Comparison of ENCODE assay signal across 20 cellular contexts in the genomic region with DNA sequence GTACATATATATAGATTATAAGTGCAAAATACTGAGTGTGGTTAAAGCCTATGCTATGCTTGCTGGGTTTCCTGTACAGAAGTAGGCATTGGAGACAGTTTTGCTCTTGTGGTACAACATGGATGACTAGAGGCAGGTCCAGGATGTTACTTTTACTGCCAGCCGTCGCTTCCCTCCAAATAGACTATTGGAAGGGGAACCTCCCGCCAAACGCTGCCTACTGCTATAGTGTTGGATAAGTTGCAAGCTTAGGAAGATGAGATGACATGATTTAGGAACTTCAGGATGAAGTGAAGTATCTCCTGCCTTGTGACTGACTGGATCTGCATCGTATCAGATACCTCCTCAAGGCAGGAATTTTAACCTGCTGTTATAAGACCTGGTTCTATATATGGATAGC. TPM values are rescaled to one million over a fixed set of nuclear protein-coding genes. Genes with fewer than 3 reads are reported as not detected.
DNase-seq lines count a peak whose midpoint lies in the region; ATAC-seq, FAIRE-seq and TF ChIP-seq lines count a peak whose summit lies in the region.
"Had no signal": no experiment of that assay in that cellular context is flagged by ENCODE, and none has a peak within 500 bp of the region (broad histone marks: within the 10 kb centered on the region; RNA-seq: fewer than 3 reads in every experiment).

No MANE protein-coding gene starts in this region.

- no peak overlapping the region for H2AK5ac ChIP-seq in IMR-90 (ENCODE audit: low read depth, low read length)

- no peak overlapping the region for H3K4ac ChIP-seq in IMR-90 (ENCODE audit: low read depth, low read length)

- H3K27me3 ChIP-seq in IMR-90 (ENCODE audit: control insufficient read depth, insufficient read depth, low read length): no peaks in the 10 kb centered on the region
- H3K27me3 ChIP-seq in thoracic aorta (replicated peaks; ENCODE audit: insufficient read depth): no peaks in the 10 kb centered on the region
- no peaks in the 10 kb centered on the region for H3K27me3 ChIP-seq in effector memory CD4-positive, alpha-beta T cell (replicated peaks; ENCODE audit: control insufficient read depth, insufficient read depth, low read length, poor library complexity, severe bottlenecking)
- no peaks in the 10 kb centered on the region for H3K27me3 ChIP-seq in MG63
- no peaks in the 10 kb centered on the region for H3K27me3 ChIP-seq in breast epithelium
- H3K27me3 ChIP-seq: BE2C had no signal

- peaks cover 20% of the 10 kb centered on the region for H3K36me3 Mint-ChIP-seq in neural crest cell (ENCODE audit: low read depth)

- H3K4me3 ChIP-seq in IMR-90 (ENCODE audit: insufficient read depth, low read depth, low read length): no peak overlapping the region
- no peak overlapping the region for H3K4me3 ChIP-seq in thoracic aorta
- no peak overlapping the region for H3K4me3 ChIP-seq in effector memory CD4-positive, alpha-beta T cell (ENCODE audit: insufficient read depth, low read depth, low read length, poor library complexity, severe bottlenecking)
- no peak overlapping the region for H3K4me3 ChIP-seq in MG63
- H3K4me3 ChIP-seq in breast epithelium: no peak overlapping the region
- H3K4me3 ChIP-seq: GM23338 had no signal

- no peaks in the 10 kb centered on the region for H4K20me1 ChIP-seq in IMR-90 (ENCODE audit: insufficient read depth, low read length)

- H3K9me3 Mint-ChIP-seq in neural crest cell: peaks cover 5% of the 10 kb centered on the region

- H3K79me1 ChIP-seq in IMR-90 (ENCODE audit: low read depth in 1 of 2, low read length in 2 of 2): peaks cover 28 to 34% of the 10 kb centered on the region in 2 experiments

- DNase-seq in GM12892 (ENCODE audit: insufficient read length): no peak
- DNase-seq in IMR-90: no peak
- DNase-seq in neural crest cell (ENCODE audit: low read depth, low spot score): no peak
- no peak for DNase-seq in thoracic aorta (ENCODE audit: low spot score)
- no peak for DNase-seq in effector memory CD4-positive, alpha-beta T cell
- DNase-seq in MG63: no peak
- DNase-seq in breast epithelium (ENCODE audit: low spot score in 2 of 2): no peak
- DNase-seq: ACHN; BE2C; C1 segment of cervical spinal cord; CD4-positive, CD25-positive, alpha-beta regulatory T cell; CD8-positive, alpha-beta memory T cell; COR-L47; DMS 273 treated with DMSO at 0.1 percent for 48 hours; DMS53; H7 had no signal

- H2AFZ ChIP-seq in IMR-90 (replicated peaks; ENCODE audit: low read length, poor library complexity): no peak overlapping the region
- H2AFZ ChIP-seq: GM23338 had no signal

- H3K4me3 Mint-ChIP-seq in neural crest cell: no peak overlapping the region
- H3K4me3 Mint-ChIP-seq: CD4-positive, CD25-positive, alpha-beta regulatory T cell; CD8-positive, alpha-beta memory T cell; GM23338 had no signal

- H3K27me3 Mint-ChIP-seq in neural crest cell (ENCODE audit: low read depth): no peaks in the 10 kb centered on the region
- H3K27me3 Mint-ChIP-seq: CD4-positive, CD25-positive, alpha-beta regulatory T cell; CD8-positive, alpha-beta memory T cell had no signal

- no TSS peak for BruUV-seq in IMR-90 (replicated peaks; lab: Mats Ljungman, UMichigan)

- H3K4me2 ChIP-seq in IMR-90 (ENCODE audit: low read depth, low read length): no peak overlapping the region
- H3K4me2 ChIP-seq: GM23338 had no signal

- no peak overlapping the region for H3K56ac ChIP-seq in IMR-90 (ENCODE audit: extremely low read depth, insufficient read depth, low read length)

- peak; percentile 46 for FAIRE-seq in GM12892 (lab: Jason Lieb, UNC)
- FAIRE-seq: A204.1, G401.6, HepG2 had no signal

- H4K8ac ChIP-seq in IMR-90 (ENCODE audit: low read depth in 2 of 2, low read length in 2 of 2): no peak overlapping the region

- H3K14ac ChIP-seq in IMR-90 (replicated peaks; ENCODE audit: low read depth, low read length): no peak overlapping the region

- H2BK120ac ChIP-seq in IMR-90 (ENCODE audit: low read depth, low read length): no peak overlapping the region

- peaks cover 12% of the 10 kb centered on the region for H3K4me1 Mint-ChIP-seq in neural crest cell
- H3K4me1 Mint-ChIP-seq: GM23338 had no signal

- H2BK20ac ChIP-seq in IMR-90 (ENCODE audit: low read depth, low read length): no peak overlapping the region

- H3K9me3 ChIP-seq in IMR-90 (ENCODE audit: control insufficient read depth, insufficient read depth, low read length): peaks cover 6% of the 10 kb centered on the region; the same call in 1 of the 2 replicates
- peaks cover 7% of the 10 kb centered on the region for H3K9me3 ChIP-seq in thoracic aorta
- no peaks in the 10 kb centered on the region for H3K9me3 ChIP-seq in effector memory CD4-positive, alpha-beta T cell (ENCODE audit: control insufficient read depth, low read length)
- H3K9me3 ChIP-seq in MG63: no peaks in the 10 kb centered on the region
- H3K9me3 ChIP-seq in breast epithelium: peaks cover 8 to 13% of the 10 kb centered on the region in 2 donors
- H3K9me3 ChIP-seq: BE2C had no signal

- no peak overlapping the region for H4K91ac ChIP-seq in IMR-90 (ENCODE audit: insufficient read depth, low read depth, low read length)

- TF ChIP-seq CTCF in IMR-90 (conservative IDR thresholded peaks at IDR 0.05; ENCODE audit: low read depth, low read length): no peak
- no peak for TF ChIP-seq CTCF in neural crest cell (conservative IDR thresholded peaks at IDR 0.05)
- TF ChIP-seq CTCF in thoracic aorta (IDR thresholded peaks at IDR 0.05): no peak
- no peak for TF ChIP-seq CTCF in breast epithelium (IDR thresholded peaks at IDR 0.05)

- intact Hi-C loops in IMR-90 (cut with micrococcal nuclease): no loop called here
- intact Hi-C loops in breast epithelium (cut with DNase I; ENCODE audit: low total_unique reads): loop anchor here (10.0 kb wide), 1 partner anchor 841 kb away; no protein-coding TSS in a partner anchor

- no peaks in the 10 kb centered on the region for H3K36me3 ChIP-seq in IMR-90 (ENCODE audit: control insufficient read depth, insufficient read depth, low read length)
- H3K36me3 ChIP-seq in thoracic aorta: peaks cover 5% of the 10 kb centered on the region
- no peaks in the 10 kb centered on the region for H3K36me3 ChIP-seq in effector memory CD4-positive, alpha-beta T cell (ENCODE audit: control insufficient read depth, insufficient read depth, low read length)
- no peaks in the 10 kb centered on the region for H3K36me3 ChIP-seq in MG63
- H3K36me3 ChIP-seq in breast epithelium: peaks cover 4% of the 10 kb centered on the region
- H3K36me3 ChIP-seq: BE2C had no signal

- TF ChIP-seq RAD21 in IMR-90 (IDR thresholded peaks at IDR 0.05; ENCODE audit: low read length): no peak

- no peak overlapping the region for H3K18ac ChIP-seq in IMR-90 (ENCODE audit: low read depth, low read length)

- no peak overlapping the region for H2BK5ac ChIP-seq in IMR-90 (ENCODE audit: low read depth, low read length, poor library complexity, severe bottlenecking)

- TF ChIP-seq POLR2A in GM12892 (IDR thresholded peaks at IDR 0.05; ENCODE audit: low read depth, low read length) (no peak), IMR-90 (IDR thresholded peaks at IDR 0.05; ENCODE audit: low read depth, low read length) (no peak), breast epithelium (IDR thresholded peaks at IDR 0.05) (no peak)

- H3K4me1 ChIP-seq in IMR-90 (ENCODE audit: control insufficient read depth, insufficient read depth, low read length) (no peaks in the 10 kb centered on the region), thoracic aorta (ENCODE audit: control insufficient read depth in 1 of 2, low read depth in 2 of 2) (peaks cover 44 to 69% of the 10 kb centered on the region in 2 donors), breast epithelium (no peaks in the 10 kb centered on the region)
- H3K4me1 ChIP-seq in effector memory CD4-positive, alpha-beta T cell (ENCODE audit: control insufficient read depth, insufficient read depth, low read length, poor library complexity, severe bottlenecking): no peaks in the 10 kb centered on the region
- H3K4me1 ChIP-seq: BE2C had no signal

- ATAC-seq in IMR-90 (ENCODE audit: low read depth) (no peak), thoracic aorta (ENCODE audit: insufficient number of reproducible peaks, low FRiP score, low read depth) (no peak)
- ATAC-seq: GM23338, HepG2 had no signal

- H3K23ac ChIP-seq in IMR-90 (ENCODE audit: low read depth, low read length): peak overlapping the region; percentile 46; the same call in 1 of the 2 replicates

- CTCF ChIA-PET in IMR-90 (lab: Yijun Ruan, JAX): no interaction called here

- no peak overlapping the region for H2AK9ac ChIP-seq in IMR-90 (replicated peaks; ENCODE audit: low read depth, low read length, poor library complexity)

- no peak overlapping the region for H3K27ac ChIP-seq in IMR-90 (ENCODE audit: insufficient read depth, low read length)
- peak overlapping the region; percentile 36 to 46 for H3K27ac ChIP-seq in thoracic aorta
- no peak overlapping the region for H3K27ac ChIP-seq in effector memory CD4-positive, alpha-beta T cell (ENCODE audit: insufficient read depth, low read length, poor library complexity, severe bottlenecking)
- H3K27ac ChIP-seq in breast epithelium: no peak overlapping the region

- in situ Hi-C loops in IMR-90 (cut with MboI; ENCODE audit: low sequenced_read_pairs): no loop called here

- H2BK15ac ChIP-seq in IMR-90 (ENCODE audit: low read depth, low read length): no peak overlapping the region

- dilution Hi-C loops in IMR-90 (cut with HindIII; ENCODE audit: low sequenced_read_pairs, unreplicated experiment): no loop called here

- peaks cover 5% of the 10 kb centered on the region; the same call in 1 of the 2 replicates for H3K9me1 ChIP-seq in IMR-90 (ENCODE audit: insufficient read depth, low read length)

- H3K9ac ChIP-seq in IMR-90 (ENCODE audit: low read depth, low read length): no peak overlapping the region

- H3K27ac Mint-ChIP-seq in neural crest cell (ENCODE audit: unreplicated experiment): peak overlapping the region; percentile 44
- H3K27ac Mint-ChIP-seq: CD4-positive, CD25-positive, alpha-beta regulatory T cell; GM23338 had no signal

- POLR2A ChIA-PET in IMR-90 (lab: Charles Lee; ENCODE audit: unreplicated experiment): no interaction called here

- WGBS in IMR-90 (ENCODE audit: extremely low coverage in 2 of 2, insufficient read length in 1 of 2), 2 experiments: 93% methylated on average over 3 of the region's 5 CpGs; no CpG with 5 or more reads in 1 of the 2 experiments

- no peak overlapping the region for H4K5ac ChIP-seq in IMR-90 (ENCODE audit: low read depth, low read length)

TF ChIP-seq in IMR-90, 13 proteins besides CTCF, POLR2A, EP300 and RAD21 (continues in another document):
- no peak for TF ChIP-seq SMC3 (IDR thresholded peaks at IDR 0.05; ENCODE audit: low read depth, low read length)

RNA-seq across cellular contexts. Expression of a gene that starts 30.9 kb away (rescaled TPM):
- 12.2 TPM for polyA plus RNA-seq in GM12892 (2012; ENCODE audit: missing spikeins)
- total RNA-seq in IMR-90 (2012; rRNA removed) (6.1 and 7.2 TPM in 2 replicates), neural crest cell (5.0 and 5.7 TPM in 2 replicates), thoracic aorta (10 to 100 TPM; 77.8 to 90.0 TPM), breast epithelium (10 to 100 TPM; 28.8 to 46.9 (median 35.4) TPM)
- polyA plus RNA-seq in IMR-90 (2012; rRNA removed): 1.6 and 2.3 TPM in 2 replicates
- polyA plus RNA-seq in IMR-90 (2012; cell fraction: cytosol; rRNA removed): 0.31 and 0.57 TPM in 2 replicates
- 0.51 and 3.4 TPM in 2 replicates for polyA plus RNA-seq in IMR-90 (2012; cell fraction: nucleus; rRNA removed; ENCODE audit: low replicate concordance)
- 0.81 and 4.2 TPM in 2 replicates for total RNA-seq in MG63 (2014; rRNA removed; shearing (Covaris generic); ENCODE audit: low replicate concordance)

Comparison
In these comparisons a context has a peak if more than half of its experiments do, and no peak if none do; other contexts are left out.
1. H3K27ac ChIP-seq: peak in thoracic aorta (2 of 2); none in IMR-90 (single experiment), effector memory CD4-positive, alpha-beta T cell (single experiment) and breast epithelium (0 of 2).